Comparison of ENCODE assay signal across 19 cellular contexts in genomic region chr1:48917901-48918603, GRCh38.
DNase-seq lines count a peak whose midpoint lies in the region; ATAC-seq and TF ChIP-seq lines count a peak whose summit lies in the region.
"Had no signal": no experiment of that assay in that cellular context is flagged by ENCODE, and none has a peak within 500 bp of the region (broad histone marks: within the 10 kb centered on the region; RNA-seq: fewer than 3 reads in every experiment).

No MANE protein-coding gene starts in this region.

- no peaks in the 10 kb centered on the region for H3K27me3 Mint-ChIP-seq in endodermal cell (ENCODE audit: insufficient read depth)
- peaks cover 3% of the 10 kb centered on the region for H3K27me3 Mint-ChIP-seq in activated naive CD8-positive, alpha-beta T cell treated with anti-CD3 and anti-CD28 coated beads for 36 hours

- no peak overlapping the region for H3K4me3 ChIP-seq in left ventricle myocardium inferior
- no peak overlapping the region for H3K4me3 ChIP-seq in endodermal cell (ENCODE audit: low read length)
- H3K4me3 ChIP-seq: colonic mucosa, mucosa of descending colon, smooth muscle cell had no signal

- TF ChIP-seq CTCF in left ventricle myocardium inferior (IDR thresholded peaks at IDR 0.05; ENCODE audit: borderline replicate concordance) (no peak), endodermal cell (conservative IDR thresholded peaks at IDR 0.05) (no peak)

- H3K27ac Mint-ChIP-seq in endodermal cell = no peak overlapping the region
- no peak overlapping the region for H3K27ac Mint-ChIP-seq in activated naive CD8-positive, alpha-beta T cell treated with anti-CD3 and anti-CD28 coated beads for 36 hours
- H3K27ac Mint-ChIP-seq: H9; T-helper 1 cell treated with Interleukin-12 subunit alpha and Interleukin-12 subunit beta and Interleukin-4 antibody, amounts not matched to agents 30 μg/mL and 1 μg/mL, for 36 hours had no signal

- H3K9me3 ChIP-seq in left ventricle myocardium inferior (replicated peaks) (no peaks in the 10 kb centered on the region), endodermal cell (ENCODE audit: control insufficient read depth, low read length) (no peaks in the 10 kb centered on the region)
- H3K9me3 ChIP-seq: colonic mucosa, mucosa of descending colon had no signal

- intact Hi-C loops in Right ventricle myocardium inferior (cut with DNase I) = no loop called here
- intact Hi-C loops in left ventricle myocardium inferior (cut with micrococcal nuclease) = no loop called here

- H3K36me3 Mint-ChIP-seq in endodermal cell (ENCODE audit: low read depth) = no peaks in the 10 kb centered on the region
- H3K36me3 Mint-ChIP-seq in activated naive CD8-positive, alpha-beta T cell treated with anti-CD3 and anti-CD28 coated beads for 36 hours = no peaks in the 10 kb centered on the region

- H3K9me3 Mint-ChIP-seq in endodermal cell = no peaks in the 10 kb centered on the region
- no peaks in the 10 kb centered on the region for H3K9me3 Mint-ChIP-seq in activated naive CD8-positive, alpha-beta T cell treated with anti-CD3 and anti-CD28 coated beads for 36 hours
- H3K9me3 Mint-ChIP-seq: T-helper 1 cell treated with Interleukin-12 subunit alpha and Interleukin-12 subunit beta and Interleukin-4 antibody, amounts not matched to agents 30 μg/mL and 1 μg/mL, for 36 hours had no signal

- no peak for ATAC-seq in Right ventricle myocardium inferior
- ATAC-seq: mucosa of descending colon; stimulated activated naive CD8-positive, alpha-beta T cell treated with anti-CD3 and anti-CD28 coated beads, Interleukin-15, Interleukin-2, amounts not matched to agents 100 U/mL and 50 U/mL, for 24 hours had no signal

- H3K27ac ChIP-seq in left ventricle myocardium inferior (replicated peaks) (no peak overlapping the region), endodermal cell (ENCODE audit: low read depth, low read length) (no peak overlapping the region)
- H3K27ac ChIP-seq: colonic mucosa, epithelial cell of prostate had no signal

- H3K4me3 Mint-ChIP-seq in endodermal cell = no peak overlapping the region
- H3K4me3 Mint-ChIP-seq in activated naive CD8-positive, alpha-beta T cell treated with anti-CD3 and anti-CD28 coated beads for 36 hours = no peak overlapping the region
- H3K4me3 Mint-ChIP-seq: H9; T-helper 1 cell treated with Interleukin-12 subunit alpha and Interleukin-12 subunit beta and Interleukin-4 antibody, amounts not matched to agents 30 μg/mL and 1 μg/mL, for 36 hours had no signal

- H3K9ac ChIP-seq in endodermal cell (ENCODE audit: extremely low read depth, low read length, poor library complexity, severe bottlenecking) = no peak overlapping the region

- peaks cover 9% of the 10 kb centered on the region for H3K4me1 Mint-ChIP-seq in endodermal cell
- H3K4me1 Mint-ChIP-seq in activated naive CD8-positive, alpha-beta T cell treated with anti-CD3 and anti-CD28 coated beads for 36 hours = no peaks in the 10 kb centered on the region

- H3K4me1 ChIP-seq in left ventricle myocardium inferior (no peaks in the 10 kb centered on the region), endodermal cell (ENCODE audit: control insufficient read depth, insufficient read depth, low read length) (no peaks in the 10 kb centered on the region)
- H3K4me1 ChIP-seq: colonic mucosa had no signal

- H3K36me3 ChIP-seq in left ventricle myocardium inferior = no peaks in the 10 kb centered on the region
- H3K36me3 ChIP-seq in endodermal cell (ENCODE audit: control insufficient read depth, insufficient read depth, low read length) = no peaks in the 10 kb centered on the region
- H3K36me3 ChIP-seq: colonic mucosa had no signal

- WGBS in endodermal cell (ENCODE audit: insufficient coverage in 1 of 2, insufficient read length in 1 of 2), 2 experiments = 85 to 92% methylated on average over 7 to 8 of the region's 8 CpGs

- no peaks in the 10 kb centered on the region for H3K27me3 ChIP-seq in left ventricle myocardium inferior (ENCODE audit: low read depth)
- H3K27me3 ChIP-seq in endodermal cell (ENCODE audit: control insufficient read depth, insufficient read depth, low read length, poor library complexity, severe bottlenecking) = no peaks in the 10 kb centered on the region
- H3K27me3 ChIP-seq: colonic mucosa had no signal

- DNase-seq in Right ventricle myocardium inferior (ENCODE audit: missing footprints) = peak; percentile 50
- no peak for DNase-seq in left ventricle myocardium inferior
- peak; percentile 27 for DNase-seq in NCI-H524 treated with DMSO at 0.1 percent for 48 hours (lab: John Stamatoyannopoulos, UW)
- peak; percentile 53 for DNase-seq in endodermal cell
- DNase-seq in activated naive CD8-positive, alpha-beta T cell treated with anti-CD3 and anti-CD28 coated beads for 36 hours = no peak
- DNase-seq in stimulated activated CD4-positive, alpha-beta T cell treated with anti-CD3 and anti-CD28 coated beads, Interleukin-4, amount 100 ng/mL, for 4 hours = no peak
- no peak for DNase-seq in stimulated activated CD4-positive, alpha-beta T cell treated with anti-CD3 and anti-CD28 coated beads, Interleukin-4, amount 100 ng/mL, for 24 hours
- no peak for DNase-seq in anterior cingulate cortex (lab: John Stamatoyannopoulos, UW)
- DNase-seq: ACHN; activated effector memory CD4-positive, alpha-beta T cell treated with anti-CD3 and anti-CD28 coated beads, Interleukin-2, amount 50 U/mL, for 16 hours; colonic mucosa; H9; mucosa of descending colon; nucleus accumbens; RPMI8226; stimulated activated naive CD8-positive, alpha-beta T cell treated with anti-CD3 and anti-CD28 coated beads, Interleukin-15, Interleukin-2, amounts not matched to agents 100 U/mL and 50 U/mL, for 24 hours had no signal

Comparison
In these comparisons a context has a peak if more than half of its experiments do, and no peak if none do; other contexts are left out.
1. DNase-seq: peak in Right ventricle myocardium inferior (single experiment), NCI-H524 treated with DMSO at 0.1 percent for 48 hours (single experiment) and endodermal cell (single experiment); none in left ventricle myocardium inferior (single experiment), activated naive CD8-positive, alpha-beta T cell treated with anti-CD3 and anti-CD28 coated beads for 36 hours (single experiment), stimulated activated CD4-positive, alpha-beta T cell treated with anti-CD3 and anti-CD28 coated beads, Interleukin-4, amount 100 ng/mL, for 4 hours (0 of 2), stimulated activated CD4-positive, alpha-beta T cell treated with anti-CD3 and anti-CD28 coated beads, Interleukin-4, amount 100 ng/mL, for 24 hours (single experiment) and anterior cingulate cortex (0 of 58).